In genomic region chr2:163187995-163188655, GRCh38 we compare ENCODE assay signal across 22 cellular contexts.
A peak's percentile ranks its signal among the peaks of the same experiment; 100 is the strongest.
DNase-seq lines count a peak whose midpoint lies in the region; ATAC-seq, FAIRE-seq and TF ChIP-seq lines count a peak whose summit lies in the region.
"Had no signal": no experiment of that assay in that cellular context is flagged by ENCODE, and none has a peak within 500 bp of the region (broad histone marks: within the 10 kb centered on the region; RNA-seq: fewer than 3 reads in every experiment).

No MANE protein-coding gene starts in this region.

- no peaks in the 10 kb centered on the region for H4K20me1 ChIP-seq in HepG2 (ENCODE audit: insufficient read depth, low read length)

- no peaks in the 10 kb centered on the region for H3K9me3 Mint-ChIP-seq in activated naive CD4-positive, alpha-beta T cell treated with anti-CD3 and anti-CD28 coated beads, Interleukin-2, amount 10 ng/mL, durations not matched to agents 7 days and 5 days

- H3K4me1 Mint-ChIP-seq in activated naive CD4-positive, alpha-beta T cell treated with anti-CD3 and anti-CD28 coated beads, Interleukin-2, amount 10 ng/mL, durations not matched to agents 7 days and 5 days = no peaks in the 10 kb centered on the region

- H2AFZ ChIP-seq in HepG2 (ENCODE audit: low read length) = no peak overlapping the region

- H3K4me3 ChIP-seq in HepG2 (replicated peaks in 1 of 3; ENCODE audit: insufficient read depth in 1 of 3, low read depth in 2 of 3, low read length in 3 of 3) (no peak overlapping the region), right lobe of liver (no peak overlapping the region)
- H3K4me3 ChIP-seq: SJSA1 had no signal

- no peak overlapping the region for H3K9ac ChIP-seq in HepG2 (ENCODE audit: insufficient read depth, low read depth, low read length)

- H3K79me2 ChIP-seq in HepG2 (ENCODE audit: insufficient read depth, low read length) = no peaks in the 10 kb centered on the region

- intact Hi-C loops in HepG2 (cut with micrococcal nuclease; ENCODE audit: unreplicated experiment) (no loop called here), right lobe of liver (cut with DNase I) (no loop called here)

- TF ChIP-seq CTCF in HepG2 (CRISPR knock-in tag; IDR thresholded peaks at IDR 0.05) (no peak), right lobe of liver (IDR thresholded peaks at IDR 0.05) (no peak), foreskin keratinocyte (conservative IDR thresholded peaks at IDR 0.05) (no peak)

- H3K36me3 Mint-ChIP-seq in activated naive CD4-positive, alpha-beta T cell treated with anti-CD3 and anti-CD28 coated beads, Interleukin-2, amount 10 ng/mL, durations not matched to agents 7 days and 5 days = no peaks in the 10 kb centered on the region

- H3K27me3 Mint-ChIP-seq in activated naive CD4-positive, alpha-beta T cell treated with anti-CD3 and anti-CD28 coated beads, Interleukin-2, amount 10 ng/mL, durations not matched to agents 7 days and 5 days = no peaks in the 10 kb centered on the region
- H3K27me3 Mint-ChIP-seq: CD4-positive, alpha-beta T cell had no signal

- H3K4me1 ChIP-seq in HepG2 (ENCODE audit: insufficient read depth, low read length) (no peaks in the 10 kb centered on the region), right lobe of liver (no peaks in the 10 kb centered on the region), foreskin keratinocyte (no peaks in the 10 kb centered on the region)
- H3K4me1 ChIP-seq: Caco-2, SJSA1 had no signal

- POLR2A ChIA-PET in HepG2 (lab: Yijun Ruan, JAX) = no interaction called here

- CTCF ChIA-PET in HepG2 (lab: Yijun Ruan, JAX; ENCODE audit: low intra/inter-chr PET ratio, low total read pairs) = no interaction called here
- CTCF ChIA-PET in activated naive CD4-positive, alpha-beta T cell treated with anti-CD3 and anti-CD28 coated beads, Interleukin-2, amount 10 ng/mL, durations not matched to agents 7 days and 5 days (lab: Charles Lee) = no interaction called here

- H3K4me3 Mint-ChIP-seq in activated naive CD4-positive, alpha-beta T cell treated with anti-CD3 and anti-CD28 coated beads, Interleukin-2, amount 10 ng/mL, durations not matched to agents 7 days and 5 days = no peak overlapping the region
- H3K4me3 Mint-ChIP-seq: CD4-positive, alpha-beta T cell had no signal

- H3K27ac Mint-ChIP-seq in activated naive CD4-positive, alpha-beta T cell treated with anti-CD3 and anti-CD28 coated beads, Interleukin-2, amount 10 ng/mL, durations not matched to agents 7 days and 5 days = no peak overlapping the region
- H3K27ac Mint-ChIP-seq: CD4-positive, alpha-beta T cell had no signal

- H3K27ac ChIP-seq in HepG2 (ENCODE audit: extremely low read length, insufficient read depth, low read length) (no peak overlapping the region), right lobe of liver (no peak overlapping the region), foreskin keratinocyte (no peak overlapping the region)
- H3K27ac ChIP-seq: SJSA1 had no signal

- DNase-seq in HepG2 (ENCODE audit: low spot score) (no peak), right lobe of liver (no peak), dermis blood vessel endothelial cell (peak; percentile 47), foreskin keratinocyte (peak in 1 of 2 donors; percentile 51), KBM-7 (no peak), NCI-H748 treated with DMSO at 0.1 percent for 48 hours (lab: John Stamatoyannopoulos, UW) (no peak)
- DNase-seq in activated naive CD4-positive, alpha-beta T cell treated with anti-CD3 and anti-CD28 coated beads, Interleukin-2, amount 10 ng/mL, durations not matched to agents 7 days and 5 days = no peak
- DNase-seq: Caco-2; CD4-positive, alpha-beta T cell; GDM1; GOT3; NCI-H1105 treated with DMSO at 0.1 percent for 48 hours; NCI-H1694; NCI-H2171; NCI-H446; NCI-H526 treated with DMSO at 0.1 percent for 48 hours had no signal

- H3K27me3 ChIP-seq in HepG2 (ENCODE audit: control insufficient read depth in 1 of 2, insufficient read depth in 2 of 2, low read length in 2 of 2) = no peaks in the 10 kb centered on the region
- no peaks in the 10 kb centered on the region for H3K27me3 ChIP-seq in right lobe of liver
- H3K27me3 ChIP-seq in foreskin keratinocyte = no peaks in the 10 kb centered on the region
- H3K27me3 ChIP-seq: SJSA1 had no signal

- TF ChIP-seq POLR2A in HepG2 (IDR thresholded peaks at IDR 0.05; ENCODE audit: insufficient read depth in 1 of 2, low read depth in 2 of 2, low read length in 2 of 2) (no peak), right lobe of liver (IDR thresholded peaks at IDR 0.05) (no peak)

- H3K9me3 ChIP-seq in HepG2 (ENCODE audit: low read length) (no peaks in the 10 kb centered on the region), right lobe of liver (no peaks in the 10 kb centered on the region)
- H3K9me3 ChIP-seq: Caco-2, SJSA1 had no signal

- 12% methylated on average over 7 of the region's 7 CpGs for WGBS in HepG2 (ENCODE audit: low lambda C conversion rate)
- 70% methylated on average over 7 of the region's 7 CpGs for WGBS in right lobe of liver (ENCODE audit: insufficient coverage, low coverage, low lambda C conversion rate, missing lambda C conversion rate)

- ATAC-seq in HepG2 = no peak
- ATAC-seq in right lobe of liver = no peak
- ATAC-seq in foreskin keratinocyte = peak; percentile 44
- ATAC-seq in SK-N-SH treated with all-trans-retinoic acid at 6 μM for 48 hours = no peak
- ATAC-seq: HCT116, Panc1 had no signal

- TF ChIP-seq RAD21 in HepG2 (CRISPR knock-in tag; IDR thresholded peaks at IDR 0.05) = no peak

- in situ Hi-C loops in HepG2 (cut with HindIII; ENCODE audit: extremely low pct_ligation_motif_present, low pct_unique_long_range_greater_than_20kb) = loop anchor here (10.0 kb wide), 1 partner anchor 1307 kb away; no protein-coding TSS in a partner anchor
- in situ Hi-C loops in KBM-7 (cut with MboI; ENCODE audit: low pct_unique_long_range_greater_than_20kb, low sequenced_read_pairs) = loop anchor here (25.0 kb wide), 1 partner anchor 874 kb away; no protein-coding TSS in a partner anchor

- H3K36me3 ChIP-seq in HepG2 (replicated peaks in 1 of 2; ENCODE audit: control insufficient read depth in 1 of 2, insufficient read depth in 2 of 2, low read length in 2 of 2) (no peaks in the 10 kb centered on the region), right lobe of liver (no peaks in the 10 kb centered on the region)
- H3K36me3 ChIP-seq: SJSA1 had no signal

- TF ChIP-seq EP300 in HepG2 (IDR thresholded peaks at IDR 0.05; ENCODE audit: low read depth in 2 of 2, low read length in 2 of 2) (no peak), HepG2 (CRISPR knock-in tag; IDR thresholded peaks at IDR 0.05; ENCODE audit: borderline replicate concordance) (no peak)

- BruUV-seq in HepG2 (replicated peaks; lab: Mats Ljungman, UMichigan) = no TSS peak

- no peak overlapping the region for H3K4me2 ChIP-seq in HepG2 (ENCODE audit: low read depth, low read length)

- FAIRE-seq in HepG2 (lab: Jason Lieb, UNC) = no peak
- FAIRE-seq: A204.1, GM19239 had no signal

TF ChIP-seq in HepG2, 621 proteins besides CTCF, POLR2A, EP300 and RAD21:
- TF ChIP-seq ATF7 (IDR thresholded peaks at IDR 0.05) (0 out of 2 replicates have a peak, but pooled peaks have one; percentile 2), ATF7 (CRISPR knock-in tag; IDR thresholded peaks at IDR 0.05) (no peak), ZFP36L2 (CRISPR knock-in tag; IDR thresholded peaks at IDR 0.05) (no peak)

TF ChIP-seq in SK-N-SH treated with all-trans-retinoic acid at 6 μM for 48 hours, 23 proteins besides CTCF, POLR2A, EP300 and RAD21 (continues in another document):
- TF ChIP-seq, protein P1, sequence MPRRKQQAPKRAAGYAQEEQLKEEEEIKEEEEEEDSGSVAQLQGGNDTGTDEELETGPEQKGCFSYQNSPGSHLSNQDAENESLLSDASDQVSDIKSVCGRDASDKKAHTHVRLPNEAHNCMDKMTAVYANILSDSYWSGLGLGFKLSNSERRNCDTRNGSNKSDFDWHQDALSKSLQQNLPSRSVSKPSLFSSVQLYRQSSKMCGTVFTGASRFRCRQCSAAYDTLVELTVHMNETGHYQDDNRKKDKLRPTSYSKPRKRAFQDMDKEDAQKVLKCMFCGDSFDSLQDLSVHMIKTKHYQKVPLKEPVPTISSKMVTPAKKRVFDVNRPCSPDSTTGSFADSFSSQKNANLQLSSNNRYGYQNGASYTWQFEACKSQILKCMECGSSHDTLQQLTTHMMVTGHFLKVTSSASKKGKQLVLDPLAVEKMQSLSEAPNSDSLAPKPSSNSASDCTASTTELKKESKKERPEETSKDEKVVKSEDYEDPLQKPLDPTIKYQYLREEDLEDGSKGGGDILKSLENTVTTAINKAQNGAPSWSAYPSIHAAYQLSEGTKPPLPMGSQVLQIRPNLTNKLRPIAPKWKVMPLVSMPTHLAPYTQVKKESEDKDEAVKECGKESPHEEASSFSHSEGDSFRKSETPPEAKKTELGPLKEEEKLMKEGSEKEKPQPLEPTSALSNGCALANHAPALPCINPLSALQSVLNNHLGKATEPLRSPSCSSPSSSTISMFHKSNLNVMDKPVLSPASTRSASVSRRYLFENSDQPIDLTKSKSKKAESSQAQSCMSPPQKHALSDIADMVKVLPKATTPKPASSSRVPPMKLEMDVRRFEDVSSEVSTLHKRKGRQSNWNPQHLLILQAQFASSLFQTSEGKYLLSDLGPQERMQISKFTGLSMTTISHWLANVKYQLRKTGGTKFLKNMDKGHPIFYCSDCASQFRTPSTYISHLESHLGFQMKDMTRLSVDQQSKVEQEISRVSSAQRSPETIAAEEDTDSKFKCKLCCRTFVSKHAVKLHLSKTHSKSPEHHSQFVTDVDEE (CRISPR knock-in tag; IDR thresholded peaks at IDR 0.05) = no peak
- no peak for TF ChIP-seq OSR1 (CRISPR knock-in tag; IDR thresholded peaks at IDR 0.05)
- TF ChIP-seq ZC3H10 (CRISPR knock-in tag; IDR thresholded peaks at IDR 0.05) = no peak
- TF ChIP-seq CSDC2 (CRISPR knock-in tag; IDR thresholded peaks at IDR 0.05) = no peak
- TF ChIP-seq, protein P2, sequence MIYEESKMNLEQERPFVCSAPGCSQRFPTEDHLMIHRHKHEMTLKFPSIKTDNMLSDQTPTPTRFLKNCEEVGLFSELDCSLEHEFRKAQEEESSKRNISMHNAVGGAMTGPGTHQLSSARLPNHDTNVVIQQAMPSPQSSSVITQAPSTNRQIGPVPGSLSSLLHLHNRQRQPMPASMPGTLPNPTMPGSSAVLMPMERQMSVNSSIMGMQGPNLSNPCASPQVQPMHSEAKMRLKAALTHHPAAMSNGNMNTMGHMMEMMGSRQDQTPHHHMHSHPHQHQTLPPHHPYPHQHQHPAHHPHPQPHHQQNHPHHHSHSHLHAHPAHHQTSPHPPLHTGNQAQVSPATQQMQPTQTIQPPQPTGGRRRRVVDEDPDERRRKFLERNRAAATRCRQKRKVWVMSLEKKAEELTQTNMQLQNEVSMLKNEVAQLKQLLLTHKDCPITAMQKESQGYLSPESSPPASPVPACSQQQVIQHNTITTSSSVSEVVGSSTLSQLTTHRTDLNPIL (CRISPR knock-in tag; IDR thresholded peaks at IDR 0.05; ENCODE audit: low read depth) = no peak
- TF ChIP-seq PPARA (CRISPR knock-in tag; IDR thresholded peaks at IDR 0.05; ENCODE audit: borderline replicate concordance) = no peak
- no peak for TF ChIP-seq ZFP3 (CRISPR knock-in tag; IDR thresholded peaks at IDR 0.05)
- no peak for TF ChIP-seq RARB (CRISPR knock-in tag; IDR thresholded peaks at IDR 0.05)
